13 cellular contexts compared by ENCODE assay signal in genomic region chr20:35404614-35405259, GRCh38. TPM values are rescaled to one million over a fixed set of nuclear protein-coding genes. Genes with fewer than 3 reads are reported as not detected.
DNase-seq lines count a peak whose midpoint lies in the region; ATAC-seq and TF ChIP-seq lines count a peak whose summit lies in the region.
"Had no signal": no experiment of that assay in that cellular context is flagged by ENCODE, and none has a peak within 500 bp of the region (broad histone marks: within the 10 kb centered on the region; RNA-seq: fewer than 3 reads in every experiment).

No MANE protein-coding gene starts in this region.

- H3K4me1 ChIP-seq in transverse colon = no peaks in the 10 kb centered on the region

- in situ Hi-C loops in transverse colon (cut with MboI; ENCODE audit: low pct_ligation_motif_present in 1 of 4, low pct_unique_long_range_greater_than_20kb in 1 of 4, low sequenced_read_pairs in 3 of 4) = no loop called here

- peak; percentile 71 for DNase-seq in NOMO-1 treated with DMSO at 0.1 percent for 48 hours (lab: John Stamatoyannopoulos, UW; ENCODE audit: unreplicated experiment)
- DNase-seq in memory B cell (ENCODE audit: low spot score in 2 of 2) = peak in 1 of 2 donors; percentile 27
- no peak for DNase-seq in NCI-H1417 (lab: John Stamatoyannopoulos, UW)
- no peak for DNase-seq in stimulated activated CD4-positive, alpha-beta T cell treated with anti-CD3 and anti-CD28 coated beads, Interleukin-4, amount 100 ng/mL, for 4 hours
- DNase-seq in transverse colon = no peak
- DNase-seq: activated T-cell treated with anti-CD3 and anti-CD28 coated beads for 4 hours, NCI-H1048, NCI-H774 had no signal

- H3K4me3 ChIP-seq in transverse colon = no peak overlapping the region
- H3K4me3 ChIP-seq: esophagus muscularis mucosa had no signal

- H3K27ac Mint-ChIP-seq in memory B cell = no peak overlapping the region

- H3K36me3 Mint-ChIP-seq in memory B cell = peaks cover 11% of the 10 kb centered on the region

- no peak for TF ChIP-seq CTCF in transverse colon (IDR thresholded peaks at IDR 0.05)

- TF ChIP-seq POLR2A in transverse colon (IDR thresholded peaks at IDR 0.05) = no peak

- intact Hi-C loops in transverse colon (cut with DNase I; ENCODE audit: low total_unique reads) = no loop called here

- WGBS in transverse colon (ENCODE audit: low coverage in 1 of 2), 2 donors = 68 to 89% methylated on average over 4 of the region's 4 CpGs

- peaks cover 0 to 32% (median 9%) of the 10 kb centered on the region in 4 donors for H3K36me3 ChIP-seq in transverse colon

- no peak overlapping the region for H3K4me3 Mint-ChIP-seq in memory B cell
- H3K4me3 Mint-ChIP-seq: central memory CD8-positive, alpha-beta T cell had no signal

- ATAC-seq in GM18511 (IDR thresholded peaks at IDR 0.05; ENCODE audit: unreplicated experiment) = peak; percentile 80
- peak; percentile 72 for ATAC-seq in GM21529 (IDR thresholded peaks at IDR 0.05; ENCODE audit: unreplicated experiment)
- ATAC-seq in memory B cell (ENCODE audit: low read depth) = peak; percentile 100
- ATAC-seq in GM21360 (IDR thresholded peaks at IDR 0.05; ENCODE audit: unreplicated experiment) = no peak

- TF ChIP-seq EP300 in transverse colon (IDR thresholded peaks at IDR 0.05; ENCODE audit: low read depth) = no peak

- H3K27ac ChIP-seq in transverse colon = no peak overlapping the region
- H3K27ac ChIP-seq: esophagus muscularis mucosa had no signal

- no peaks in the 10 kb centered on the region for H3K27me3 ChIP-seq in transverse colon
- H3K27me3 ChIP-seq: esophagus muscularis mucosa had no signal

- H3K27me3 Mint-ChIP-seq in memory B cell = no peaks in the 10 kb centered on the region
- H3K27me3 Mint-ChIP-seq: central memory CD8-positive, alpha-beta T cell had no signal

- peaks cover 0 to 11% of the 10 kb centered on the region in 2 donors for H3K9me3 ChIP-seq in transverse colon
- H3K9me3 ChIP-seq: esophagus muscularis mucosa had no signal

- peaks cover 4% of the 10 kb centered on the region for H3K9me3 Mint-ChIP-seq in memory B cell
- H3K9me3 Mint-ChIP-seq: central memory CD8-positive, alpha-beta T cell had no signal

- peaks cover 9% of the 10 kb centered on the region for H3K4me1 Mint-ChIP-seq in memory B cell

RNA-seq across cellular contexts. Expression of gene UQCC1, which starts 7.0 kb away (rescaled TPM):
- 10 to 100 TPM; 24.7 to 70.8 (median 44.5) TPM for total RNA-seq in transverse colon

RNA-seq across cellular contexts. Expression of gene GDF5, which starts 33.3 kb away (rescaled TPM):
- 1 to 10 TPM in 1 of 4 donors, under 1 TPM in 2, not detected in 1; 0.32 to 2.2 (median 0.40) TPM for total RNA-seq in transverse colon

RNA-seq across cellular contexts. Expression of gene CEP250, which starts 50.7 kb away (rescaled TPM):
- 10 to 100 TPM; 22.8 to 38.6 (median 28.7) TPM for total RNA-seq in transverse colon
